ENCODE assay signal across 20 cellular contexts in the genomic region with DNA sequence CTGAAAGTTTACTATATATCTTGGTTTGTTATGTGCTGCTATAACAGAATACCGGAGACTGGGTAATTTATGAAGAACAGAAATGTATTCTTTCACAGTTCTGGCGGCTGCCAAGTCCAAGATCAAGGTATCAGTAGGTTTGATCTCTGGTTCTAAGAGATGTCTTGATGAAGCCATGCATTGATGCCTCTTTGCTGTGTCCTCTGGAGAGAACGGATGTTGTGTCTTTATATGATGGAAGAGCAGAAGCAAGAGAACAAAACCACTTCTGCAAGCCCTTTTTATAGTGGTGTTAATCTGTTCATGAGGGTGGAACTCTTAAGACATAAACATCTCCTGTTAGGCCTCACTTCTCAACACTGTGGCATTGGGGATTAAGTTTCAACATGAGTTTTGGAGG.
"Had no signal": no experiment of that assay in that cellular context is flagged by ENCODE, and none has a peak within 500 bp of the region (broad histone marks: within the 10 kb centered on the region; RNA-seq: fewer than 3 reads in every experiment).

No MANE protein-coding gene starts in this region.

- H3K36me3 ChIP-seq: adrenal gland, gastroesophageal sphincter, heart left ventricle, neural progenitor cell, uterus had no signal

- ATAC-seq: activated CD4-positive, CD25-positive, alpha-beta regulatory T cell treated with anti-CD3 and anti-CD28 coated beads, Interleukin-2, amount 50 U/mL, for 24 hours; activated T-cell treated with anti-CD3 and anti-CD28 coated beads, Interleukin-2, amount 50 U/mL, for 72 hours; gastroesophageal sphincter; heart left ventricle; left cardiac atrium had no signal

- H3K9ac ChIP-seq: neural progenitor cell had no signal

- H2AFZ ChIP-seq: neural progenitor cell had no signal

- H3K27me3 Mint-ChIP-seq: activated CD4-positive, alpha-beta memory T cell treated with anti-CD3 and anti-CD28 coated beads, Interleukin-2, amount 10 ng/mL, durations not matched to agents 7 days and 5 days; activated CD4-positive, alpha-beta T cell treated with anti-CD3 and anti-CD28 coated beads, Interleukin-2, amount 10 ng/mL, durations not matched to agents 24 days and 14 days; activated naive CD4-positive, alpha-beta T cell treated with anti-CD3 and anti-CD28 coated beads, Interleukin-2, amount 50 U/mL, for 24 hours; memory B cell had no signal

- H3K9me3 ChIP-seq: adrenal gland, gastroesophageal sphincter, heart left ventricle, testis, uterus had no signal

- H3K27me3 ChIP-seq: adrenal gland, gastroesophageal sphincter, heart left ventricle, neural progenitor cell, testis, uterus had no signal

- DNase-seq: activated CD4-positive, alpha-beta memory T cell treated with anti-CD3 and anti-CD28 coated beads, Interleukin-2, amount 10 ng/mL, durations not matched to agents 7 days and 5 days; activated CD4-positive, alpha-beta T cell treated with anti-CD3 and anti-CD28 coated beads, Interleukin-2, amount 10 ng/mL, durations not matched to agents 24 days and 14 days; activated effector memory CD4-positive, alpha-beta T cell treated with anti-CD3 and anti-CD28 coated beads, Interleukin-2, amount 50 U/mL, for 16 hours; activated T-cell treated with anti-CD3 and anti-CD28 coated beads, Interleukin-2, amount 50 U/mL, for 72 hours; adrenal gland; cortex of kidney; endodermal cell; heart left ventricle; left cardiac atrium; stimulated activated CD4-positive, alpha-beta T cell treated with anti-CD3 and anti-CD28 coated beads, Interleukin-2, amount 100 ng/mL, for 48 hours; stimulated activated CD8-positive, alpha-beta memory T cell treated with anti-CD3 and anti-CD28 coated beads, Interleukin-4, amount 100 ng/mL, for 48 hours; testis; trophoblast cell; uterus had no signal

- H3K4me2 ChIP-seq: neural progenitor cell had no signal

- H3K27ac ChIP-seq: adrenal gland, gastroesophageal sphincter, heart left ventricle, neural progenitor cell, testis, uterus, VCaP had no signal

- H3K4me3 Mint-ChIP-seq: activated CD4-positive, alpha-beta memory T cell treated with anti-CD3 and anti-CD28 coated beads, Interleukin-2, amount 10 ng/mL, durations not matched to agents 7 days and 5 days; activated CD4-positive, alpha-beta T cell treated with anti-CD3 and anti-CD28 coated beads, Interleukin-2, amount 10 ng/mL, durations not matched to agents 24 days and 14 days; activated T-cell treated with anti-CD3 and anti-CD28 coated beads, Interleukin-2, amount 50 U/mL, for 72 hours; endodermal cell; memory B cell; neural progenitor cell had no signal

- H3K27ac Mint-ChIP-seq: activated CD4-positive, alpha-beta memory T cell treated with anti-CD3 and anti-CD28 coated beads, Interleukin-2, amount 10 ng/mL, durations not matched to agents 7 days and 5 days; activated CD4-positive, alpha-beta T cell treated with anti-CD3 and anti-CD28 coated beads, Interleukin-2, amount 10 ng/mL, durations not matched to agents 24 days and 14 days; activated T-cell treated with anti-CD3 and anti-CD28 coated beads, Interleukin-2, amount 50 U/mL, for 72 hours; memory B cell had no signal

- H3K4me1 ChIP-seq: testis had no signal

- H3K4me3 ChIP-seq: adrenal gland, gastroesophageal sphincter, heart left ventricle, neural progenitor cell, testis, uterus had no signal

- H3K9me3 Mint-ChIP-seq: activated CD4-positive, alpha-beta memory T cell treated with anti-CD3 and anti-CD28 coated beads, Interleukin-2, amount 10 ng/mL, durations not matched to agents 7 days and 5 days; activated CD4-positive, alpha-beta T cell treated with anti-CD3 and anti-CD28 coated beads, Interleukin-2, amount 10 ng/mL, durations not matched to agents 24 days and 14 days; activated naive CD4-positive, alpha-beta T cell treated with anti-CD3 and anti-CD28 coated beads, Interleukin-2, amount 50 U/mL, for 24 hours; activated T-cell treated with anti-CD3 and anti-CD28 coated beads, Interleukin-2, amount 50 U/mL, for 72 hours; endodermal cell; memory B cell; neural progenitor cell had no signal
